In the genomic region with DNA sequence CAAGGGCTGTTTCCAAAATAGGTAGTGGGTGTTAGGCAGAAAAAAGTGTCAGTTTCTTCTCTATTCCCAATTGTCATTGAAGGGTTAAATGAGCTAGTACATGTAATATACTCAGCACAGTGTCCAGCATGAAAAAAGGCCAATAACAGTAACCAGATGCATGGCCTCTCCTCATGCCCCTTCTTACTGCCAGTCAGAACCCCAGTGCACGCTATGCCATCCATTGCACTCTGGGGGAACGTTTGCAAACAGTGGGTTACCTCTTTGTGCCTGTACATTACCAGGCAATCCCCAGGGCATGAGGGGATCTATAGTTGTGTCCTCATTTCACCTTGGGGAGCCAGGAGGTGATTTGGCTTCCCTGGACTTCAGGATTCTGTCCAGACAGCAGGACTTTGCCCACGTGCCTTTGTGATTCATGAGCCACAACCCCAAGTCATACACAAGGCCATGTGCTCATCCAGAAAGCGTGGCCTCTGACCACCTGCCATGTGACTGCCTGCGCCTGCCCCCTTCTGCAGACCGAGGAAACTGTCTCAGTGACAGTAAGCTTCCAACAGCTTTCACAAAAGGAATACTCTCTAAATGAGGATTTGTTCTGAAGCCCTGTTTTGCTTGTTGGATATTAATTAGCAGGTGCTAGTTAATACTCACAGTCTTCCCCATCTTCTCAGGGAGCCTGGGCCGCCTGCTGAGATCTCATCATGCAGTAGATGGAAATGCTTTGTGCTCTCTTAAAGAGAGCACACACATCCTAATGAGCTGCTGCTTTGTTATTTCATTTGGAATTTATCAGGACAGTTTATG, we compare ENCODE assay signal across 1 cellular context.
TF ChIP-seq lines count a peak whose summit lies in the region.

No MANE protein-coding gene starts in this region.

TF ChIP-seq in HepG2, 621 proteins besides CTCF, POLR2A, EP300 and RAD21 (continued from another document and continues in another):
- TF ChIP-seq, protein P1, sequence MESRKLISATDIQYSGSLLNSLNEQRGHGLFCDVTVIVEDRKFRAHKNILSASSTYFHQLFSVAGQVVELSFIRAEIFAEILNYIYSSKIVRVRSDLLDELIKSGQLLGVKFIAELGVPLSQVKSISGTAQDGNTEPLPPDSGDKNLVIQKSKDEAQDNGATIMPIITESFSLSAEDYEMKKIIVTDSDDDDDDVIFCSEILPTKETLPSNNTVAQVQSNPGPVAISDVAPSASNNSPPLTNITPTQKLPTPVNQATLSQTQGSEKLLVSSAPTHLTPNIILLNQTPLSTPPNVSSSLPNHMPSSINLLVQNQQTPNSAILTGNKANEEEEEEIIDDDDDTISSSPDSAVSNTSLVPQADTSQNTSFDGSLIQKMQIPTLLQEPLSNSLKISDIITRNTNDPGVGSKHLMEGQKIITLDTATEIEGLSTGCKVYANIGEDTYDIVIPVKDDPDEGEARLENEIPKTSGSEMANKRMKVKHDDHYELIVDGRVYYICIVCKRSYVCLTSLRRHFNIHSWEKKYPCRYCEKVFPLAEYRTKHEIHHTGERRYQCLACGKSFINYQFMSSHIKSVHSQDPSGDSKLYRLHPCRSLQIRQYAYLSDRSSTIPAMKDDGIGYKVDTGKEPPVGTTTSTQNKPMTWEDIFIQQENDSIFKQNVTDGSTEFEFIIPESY (CRISPR knock-in tag; IDR thresholded peaks at IDR 0.05), result peak; percentile 78
- TF ChIP-seq RBM22 (optimal IDR thresholded peaks at IDR 0.05; ENCODE audit: low read length), result no peak
- no peak for TF ChIP-seq THYN1 (CRISPR knock-in tag; IDR thresholded peaks at IDR 0.05; ENCODE audit: borderline replicate concordance, low read depth)
- TF ChIP-seq CHD4 (IDR thresholded peaks at IDR 0.05; ENCODE audit: borderline replicate concordance, low read length), result no peak
- TF ChIP-seq KAT7 (CRISPR knock-in tag; IDR thresholded peaks at IDR 0.05; ENCODE audit: borderline replicate concordance), result no peak
- peak; percentile 96; the same call in 1 of the 2 replicates for TF ChIP-seq ZNF337 (CRISPR knock-in tag; IDR thresholded peaks at IDR 0.05; ENCODE audit: borderline replicate concordance, low read depth)
- no peak for TF ChIP-seq ZNF503 (CRISPR knock-in tag; IDR thresholded peaks at IDR 0.05)
- TF ChIP-seq CCAR2 (optimal IDR thresholded peaks at IDR 0.05; ENCODE audit: low read depth, low read length), result no peak
- TF ChIP-seq MIER3 (CRISPR knock-in tag; IDR thresholded peaks at IDR 0.05; ENCODE audit: borderline replicate concordance), result peak; percentile 98
- TF ChIP-seq, protein P2, sequence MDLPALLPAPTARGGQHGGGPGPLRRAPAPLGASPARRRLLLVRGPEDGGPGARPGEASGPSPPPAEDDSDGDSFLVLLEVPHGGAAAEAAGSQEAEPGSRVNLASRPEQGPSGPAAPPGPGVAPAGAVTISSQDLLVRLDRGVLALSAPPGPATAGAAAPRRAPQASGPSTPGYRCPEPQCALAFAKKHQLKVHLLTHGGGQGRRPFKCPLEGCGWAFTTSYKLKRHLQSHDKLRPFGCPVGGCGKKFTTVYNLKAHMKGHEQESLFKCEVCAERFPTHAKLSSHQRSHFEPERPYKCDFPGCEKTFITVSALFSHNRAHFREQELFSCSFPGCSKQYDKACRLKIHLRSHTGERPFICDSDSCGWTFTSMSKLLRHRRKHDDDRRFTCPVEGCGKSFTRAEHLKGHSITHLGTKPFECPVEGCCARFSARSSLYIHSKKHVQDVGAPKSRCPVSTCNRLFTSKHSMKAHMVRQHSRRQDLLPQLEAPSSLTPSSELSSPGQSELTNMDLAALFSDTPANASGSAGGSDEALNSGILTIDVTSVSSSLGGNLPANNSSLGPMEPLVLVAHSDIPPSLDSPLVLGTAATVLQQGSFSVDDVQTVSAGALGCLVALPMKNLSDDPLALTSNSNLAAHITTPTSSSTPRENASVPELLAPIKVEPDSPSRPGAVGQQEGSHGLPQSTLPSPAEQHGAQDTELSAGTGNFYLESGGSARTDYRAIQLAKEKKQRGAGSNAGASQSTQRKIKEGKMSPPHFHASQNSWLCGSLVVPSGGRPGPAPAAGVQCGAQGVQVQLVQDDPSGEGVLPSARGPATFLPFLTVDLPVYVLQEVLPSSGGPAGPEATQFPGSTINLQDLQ (CRISPR knock-in tag; IDR thresholded peaks at IDR 0.05), result peak; percentile 92; the same call in 1 of the 2 replicates
- peak; percentile 99 for TF ChIP-seq ZSCAN9 (CRISPR knock-in tag; IDR thresholded peaks at IDR 0.05; ENCODE audit: borderline replicate concordance)
- TF ChIP-seq, protein P3, sequence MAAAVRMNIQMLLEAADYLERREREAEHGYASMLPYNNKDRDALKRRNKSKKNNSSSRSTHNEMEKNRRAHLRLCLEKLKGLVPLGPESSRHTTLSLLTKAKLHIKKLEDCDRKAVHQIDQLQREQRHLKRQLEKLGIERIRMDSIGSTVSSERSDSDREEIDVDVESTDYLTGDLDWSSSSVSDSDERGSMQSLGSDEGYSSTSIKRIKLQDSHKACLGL (CRISPR knock-in tag; IDR thresholded peaks at IDR 0.05), result peak; percentile 98
- no peak for TF ChIP-seq ATM (IDR thresholded peaks at IDR 0.05; ENCODE audit: borderline replicate concordance)
- TF ChIP-seq ZSCAN31 (CRISPR knock-in tag; IDR thresholded peaks at IDR 0.05; ENCODE audit: low read depth), result peak; percentile 97
- no peak for TF ChIP-seq SRSF4 (IDR thresholded peaks at IDR 0.05; ENCODE audit: low read depth, low read length, poor library complexity, severe bottlenecking)
- peak; percentile 83 for TF ChIP-seq BCL6 (CRISPR knock-in tag; IDR thresholded peaks at IDR 0.05)
- TF ChIP-seq MXD4 (CRISPR knock-in tag; IDR thresholded peaks at IDR 0.05), result peak; percentile 99
- TF ChIP-seq POLR2G (IDR thresholded peaks at IDR 0.05; ENCODE audit: low read depth, low read length), result no peak
- TF ChIP-seq ZHX1 (CRISPR knock-in tag; IDR thresholded peaks at IDR 0.05; ENCODE audit: low read depth), result 0 out of 2 replicates have a peak, but pooled peaks have one; percentile 66
- TF ChIP-seq, protein P4, sequence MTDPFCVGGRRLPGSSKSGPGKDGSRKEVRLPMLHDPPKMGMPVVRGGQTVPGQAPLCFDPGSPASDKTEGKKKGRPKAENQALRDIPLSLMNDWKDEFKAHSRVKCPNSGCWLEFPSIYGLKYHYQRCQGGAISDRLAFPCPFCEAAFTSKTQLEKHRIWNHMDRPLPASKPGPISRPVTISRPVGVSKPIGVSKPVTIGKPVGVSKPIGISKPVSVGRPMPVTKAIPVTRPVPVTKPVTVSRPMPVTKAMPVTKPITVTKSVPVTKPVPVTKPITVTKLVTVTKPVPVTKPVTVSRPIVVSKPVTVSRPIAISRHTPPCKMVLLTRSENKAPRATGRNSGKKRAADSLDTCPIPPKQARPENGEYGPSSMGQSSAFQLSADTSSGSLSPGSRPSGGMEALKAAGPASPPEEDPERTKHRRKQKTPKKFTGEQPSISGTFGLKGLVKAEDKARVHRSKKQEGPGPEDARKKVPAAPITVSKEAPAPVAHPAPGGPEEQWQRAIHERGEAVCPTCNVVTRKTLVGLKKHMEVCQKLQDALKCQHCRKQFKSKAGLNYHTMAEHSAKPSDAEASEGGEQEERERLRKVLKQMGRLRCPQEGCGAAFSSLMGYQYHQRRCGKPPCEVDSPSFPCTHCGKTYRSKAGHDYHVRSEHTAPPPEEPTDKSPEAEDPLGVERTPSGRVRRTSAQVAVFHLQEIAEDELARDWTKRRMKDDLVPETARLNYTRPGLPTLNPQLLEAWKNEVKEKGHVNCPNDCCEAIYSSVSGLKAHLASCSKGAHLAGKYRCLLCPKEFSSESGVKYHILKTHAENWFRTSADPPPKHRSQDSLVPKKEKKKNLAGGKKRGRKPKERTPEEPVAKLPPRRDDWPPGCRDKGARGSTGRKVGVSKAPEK (CRISPR knock-in tag; IDR thresholded peaks at IDR 0.05; ENCODE audit: borderline replicate concordance), result no peak
- TF ChIP-seq CC2D1A (CRISPR knock-in tag; IDR thresholded peaks at IDR 0.05), result 0 out of 2 replicates have a peak, but pooled peaks have one; percentile 89
- no peak for TF ChIP-seq ISL2 (CRISPR knock-in tag; IDR thresholded peaks at IDR 0.05)
- TF ChIP-seq RNF2 (conservative IDR thresholded peaks at IDR 0.05; ENCODE audit: low read depth), result peak; percentile 99
- TF ChIP-seq, protein P5, sequence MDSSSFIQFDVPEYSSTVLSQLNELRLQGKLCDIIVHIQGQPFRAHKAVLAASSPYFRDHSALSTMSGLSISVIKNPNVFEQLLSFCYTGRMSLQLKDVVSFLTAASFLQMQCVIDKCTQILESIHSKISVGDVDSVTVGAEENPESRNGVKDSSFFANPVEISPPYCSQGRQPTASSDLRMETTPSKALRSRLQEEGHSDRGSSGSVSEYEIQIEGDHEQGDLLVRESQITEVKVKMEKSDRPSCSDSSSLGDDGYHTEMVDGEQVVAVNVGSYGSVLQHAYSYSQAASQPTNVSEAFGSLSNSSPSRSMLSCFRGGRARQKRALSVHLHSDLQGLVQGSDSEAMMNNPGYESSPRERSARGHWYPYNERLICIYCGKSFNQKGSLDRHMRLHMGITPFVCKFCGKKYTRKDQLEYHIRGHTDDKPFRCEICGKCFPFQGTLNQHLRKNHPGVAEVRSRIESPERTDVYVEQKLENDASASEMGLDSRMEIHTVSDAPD (CRISPR knock-in tag; IDR thresholded peaks at IDR 0.05), result peak; percentile 81
- TF ChIP-seq ZNF563 (CRISPR knock-in tag; IDR thresholded peaks at IDR 0.05), result peak; percentile 98
- peak; percentile 56; the same call in 1 of the 2 replicates for TF ChIP-seq THAP8 (CRISPR knock-in tag; IDR thresholded peaks at IDR 0.05; ENCODE audit: borderline replicate concordance)
- peak; percentile 59; the same call in 1 of the 2 replicates for TF ChIP-seq AKAP8 (CRISPR knock-in tag; IDR thresholded peaks at IDR 0.05)
- peak; percentile 96 for TF ChIP-seq ZNF678 (CRISPR knock-in tag; IDR thresholded peaks at IDR 0.05)
- TF ChIP-seq JUND (CRISPR knock-in tag; IDR thresholded peaks at IDR 0.05), result peak; percentile 82; the same call in 1 of the 2 replicates
- peak; percentile 95 for TF ChIP-seq HINFP (CRISPR knock-in tag; IDR thresholded peaks at IDR 0.05; ENCODE audit: low read depth)
- no peak for TF ChIP-seq SMARCC2 (IDR thresholded peaks at IDR 0.05)
- peak; percentile 90; the same call in 1 of the 2 replicates for TF ChIP-seq ZNF20 (CRISPR knock-in tag; IDR thresholded peaks at IDR 0.05)
- TF ChIP-seq SMYD3 (CRISPR knock-in tag; IDR thresholded peaks at IDR 0.05), result peak; percentile 95
- peak; percentile 81; the same call in 1 of the 2 replicates for TF ChIP-seq ZSCAN20 (CRISPR knock-in tag; IDR thresholded peaks at IDR 0.05; ENCODE audit: borderline replicate concordance)
- TF ChIP-seq ZNF792 (CRISPR knock-in tag; IDR thresholded peaks at IDR 0.05), result peak; percentile 99
- TF ChIP-seq MLLT10 (CRISPR knock-in tag; IDR thresholded peaks at IDR 0.05), result no peak
- TF ChIP-seq ZNF530 (CRISPR knock-in tag; IDR thresholded peaks at IDR 0.05; ENCODE audit: low read depth), result peak; percentile 91
- TF ChIP-seq HNRNPH1 (optimal IDR thresholded peaks at IDR 0.05; ENCODE audit: low read depth, low read length), result no peak
- peak; percentile 49; the same call in 1 of the 2 replicates for TF ChIP-seq JDP2 (CRISPR knock-in tag; IDR thresholded peaks at IDR 0.05; ENCODE audit: borderline replicate concordance)
- TF ChIP-seq CAMTA2 (CRISPR knock-in tag; IDR thresholded peaks at IDR 0.05; ENCODE audit: borderline replicate concordance), result peak; percentile 80; the same call in 1 of the 2 replicates
